In the genomic region with DNA sequence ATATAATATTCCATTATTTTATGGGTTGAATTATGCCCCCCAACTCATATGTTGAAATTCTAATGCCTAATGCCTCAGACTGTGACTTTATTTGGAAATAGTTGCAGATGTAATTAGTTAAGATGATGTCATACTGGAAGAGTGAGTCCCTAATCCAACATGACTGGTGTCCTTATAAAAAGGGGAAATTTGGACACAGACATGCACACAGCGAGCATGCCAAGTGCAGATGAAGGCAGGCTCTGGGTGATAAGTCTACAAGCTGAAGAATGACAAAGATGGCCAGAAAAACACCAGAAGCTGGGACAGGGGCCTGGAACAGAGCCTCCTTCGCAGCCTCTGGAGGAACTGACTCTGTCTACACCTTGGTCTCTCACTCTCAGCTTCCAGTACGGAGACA, we compare ENCODE assay signal across 16 cellular contexts.
"Had no signal": no experiment of that assay in that cellular context is flagged by ENCODE, and none has a peak within 500 bp of the region (broad histone marks: within the 10 kb centered on the region; RNA-seq: fewer than 3 reads in every experiment).

No MANE protein-coding gene starts in this region.

- H3K36me3 ChIP-seq: gastrocnemius medialis, stomach, thoracic aorta had no signal

- H3K27me3 ChIP-seq: stomach had no signal

- H3K4me1 Mint-ChIP-seq: naive B cell had no signal

- H3K27ac Mint-ChIP-seq: naive B cell had no signal

- ATAC-seq: esophagus mucosa, gastrocnemius medialis had no signal

- H3K27ac ChIP-seq: dorsolateral prefrontal cortex, gastrocnemius medialis had no signal

- H3K4me3 Mint-ChIP-seq: nephron had no signal

- H3K4me3 ChIP-seq: dorsolateral prefrontal cortex, gastrocnemius medialis, stomach, thoracic aorta had no signal

- H3K9me3 ChIP-seq: gastrocnemius medialis, stomach, thoracic aorta had no signal

- DNase-seq: cortex of kidney; dorsolateral prefrontal cortex; effector CD8-positive, alpha-beta T cell; gastrocnemius medialis; islet precursor cell; mesendoderm; naive B cell; small intestine; stimulated activated CD4-positive, alpha-beta T cell treated with anti-CD3 and anti-CD28 coated beads, Interleukin-12 subunit alpha, Interleukin-12 subunit beta, amount 100 ng/mL, for 4 hours; stimulated activated naive CD4-positive, alpha-beta T cell; stomach; substantia nigra; trophoblast cell had no signal

- H3K36me3 Mint-ChIP-seq: naive B cell had no signal

- H3K9me3 Mint-ChIP-seq: nephron had no signal
